In genomic region chr13:76519685-76520084, GRCh38 we compare ENCODE assay signal across 29 cellular contexts.
"Had no signal": no experiment of that assay in that cellular context is flagged by ENCODE, and none has a peak within 500 bp of the region (broad histone marks: within the 10 kb centered on the region; RNA-seq: fewer than 3 reads in every experiment).

No MANE protein-coding gene starts in this region.

- H3K4me3 ChIP-seq: ascending aorta, breast epithelium, cardiac muscle cell, colonic mucosa, esophagus squamous epithelium, gastroesophageal sphincter had no signal

- H3K9me3 ChIP-seq: ascending aorta, breast epithelium, colonic mucosa, esophagus squamous epithelium, gastroesophageal sphincter had no signal

- H3K27me3 Mint-ChIP-seq: activated CD4-positive, alpha-beta T cell treated with anti-CD3 and anti-CD28 coated beads, Interleukin-2, amount 10 ng/mL, durations not matched to agents 24 days and 14 days had no signal

- H3K9me3 Mint-ChIP-seq: activated CD4-positive, alpha-beta memory T cell treated with anti-CD3 and anti-CD28 coated beads for 36 hours; activated CD4-positive, alpha-beta T cell treated with anti-CD3 and anti-CD28 coated beads, Interleukin-2, amount 10 ng/mL, durations not matched to agents 24 days and 14 days; activated naive CD4-positive, alpha-beta T cell treated with anti-CD3 and anti-CD28 coated beads for 36 hours; activated naive CD4-positive, alpha-beta T cell treated with anti-CD3 and anti-CD28 coated beads, Interleukin-2, amount 50 U/mL, for 24 hours; activated naive CD8-positive, alpha-beta T cell treated with anti-CD3 and anti-CD28 coated beads for 36 hours; activated T-helper 1 cell treated with anti-CD3 and anti-CD28 coated beads, Interleukin-12 subunit alpha, Interleukin-12 subunit beta, Interleukin-2, Interleukin-4 antibody, amounts not matched to agents 30 ng/mL and 10 ng/mL and 1 ng/mL, durations not matched to agents 14 hours and 24 hours and 36 hours; activated T-helper 2 cell treated with anti-CD3 and anti-CD28 coated beads, Interferon-gamma antibody, Interleukin-2, Interleukin-4, amounts not matched to agents 10 μg/mL and 5 μg/mL and 100 μg/mL, durations not matched to agents 14 hours and 24 hours and 36 hours had no signal

- ATAC-seq: activated CD4-positive, alpha-beta T cell treated with anti-CD3 and anti-CD28 coated beads for 36 hours; activated CD8-positive, alpha-beta memory T cell treated with anti-CD3 and anti-CD28 coated beads, Interleukin-2, amount 10 ng/mL, durations not matched to agents 7 days and 5 days; activated CD8-positive, alpha-beta T cell treated with anti-CD3 and anti-CD28 coated beads, Interleukin-2, amount 10 ng/mL, durations not matched to agents 7 days and 5 days; gastroesophageal sphincter had no signal

- H3K27me3 ChIP-seq: ascending aorta, breast epithelium, cardiac muscle cell, colonic mucosa, esophagus squamous epithelium, gastroesophageal sphincter had no signal

- DNase-seq: activated CD4-positive, alpha-beta memory T cell treated with anti-CD3 and anti-CD28 coated beads for 36 hours; activated CD4-positive, alpha-beta T cell treated with anti-CD3 and anti-CD28 coated beads for 36 hours; activated CD4-positive, alpha-beta T cell treated with anti-CD3 and anti-CD28 coated beads, Interleukin-2, amount 10 ng/mL, durations not matched to agents 24 days and 14 days; activated CD4-positive, CD25-positive, alpha-beta regulatory T cell; activated CD4-positive, CD25-positive, alpha-beta regulatory T cell treated with anti-CD3 and anti-CD28 coated beads, Interleukin-2, amount 50 U/mL, for 72 hours; activated CD8-positive, alpha-beta memory T cell treated with anti-CD3 and anti-CD28 coated beads, Interleukin-2, amount 10 ng/mL, durations not matched to agents 7 days and 5 days; activated CD8-positive, alpha-beta memory T cell treated with anti-CD3 and anti-CD28 coated beads, Interleukin-2, amount 50 U/mL, for 4 hours; activated CD8-positive, alpha-beta T cell treated with anti-CD3 and anti-CD28 coated beads, Interleukin-2, amount 10 ng/mL, durations not matched to agents 7 days and 5 days; activated effector memory CD4-positive, alpha-beta T cell treated with anti-CD3 and anti-CD28 coated beads, Interleukin-2, amount 50 U/mL, for 16 hours; activated naive CD4-positive, alpha-beta T cell treated with anti-CD3 and anti-CD28 coated beads for 36 hours; activated naive CD8-positive, alpha-beta T cell treated with anti-CD3 and anti-CD28 coated beads for 36 hours; activated T-cell treated with anti-CD3 and anti-CD28 coated beads, Interleukin-2, amount 50 U/mL, for 1 hour; activated T-cell treated with anti-CD3 and anti-CD28 coated beads, Interleukin-2, amount 50 U/mL, for 48 hours; central memory CD4-positive, alpha-beta T cell; cerebellar nuclear complex; colonic mucosa; effector CD8-positive, alpha-beta T cell; esophagus squamous epithelium; foreskin melanocyte; T-helper 2 cell had no signal

- H3K4me3 Mint-ChIP-seq: activated CD4-positive, alpha-beta memory T cell treated with anti-CD3 and anti-CD28 coated beads for 36 hours; activated CD4-positive, alpha-beta T cell treated with anti-CD3 and anti-CD28 coated beads for 36 hours; activated CD4-positive, alpha-beta T cell treated with anti-CD3 and anti-CD28 coated beads, Interleukin-2, amount 10 ng/mL, durations not matched to agents 24 days and 14 days; activated CD8-positive, alpha-beta memory T cell treated with anti-CD3 and anti-CD28 coated beads, Interleukin-2, amount 10 ng/mL, durations not matched to agents 7 days and 5 days; activated CD8-positive, alpha-beta T cell treated with anti-CD3 and anti-CD28 coated beads, Interleukin-2, amount 10 ng/mL, durations not matched to agents 7 days and 5 days; activated naive CD4-positive, alpha-beta T cell treated with anti-CD3 and anti-CD28 coated beads for 36 hours; activated naive CD4-positive, alpha-beta T cell treated with anti-CD3 and anti-CD28 coated beads, Interleukin-2, amount 50 U/mL, for 24 hours; activated naive CD8-positive, alpha-beta T cell treated with anti-CD3 and anti-CD28 coated beads for 36 hours; activated T-helper 1 cell treated with anti-CD3 and anti-CD28 coated beads, Interleukin-12 subunit alpha, Interleukin-12 subunit beta, Interleukin-2, Interleukin-4 antibody, amounts not matched to agents 30 ng/mL and 10 ng/mL and 1 ng/mL, durations not matched to agents 14 hours and 24 hours and 36 hours; brain had no signal

- H3K27ac Mint-ChIP-seq: activated CD4-positive, alpha-beta memory T cell treated with anti-CD3 and anti-CD28 coated beads for 36 hours; activated CD4-positive, alpha-beta T cell treated with anti-CD3 and anti-CD28 coated beads for 36 hours; activated CD4-positive, alpha-beta T cell treated with anti-CD3 and anti-CD28 coated beads, Interleukin-2, amount 10 ng/mL, durations not matched to agents 24 days and 14 days; activated CD8-positive, alpha-beta memory T cell treated with anti-CD3 and anti-CD28 coated beads, Interleukin-2, amount 10 ng/mL, durations not matched to agents 7 days and 5 days; activated CD8-positive, alpha-beta T cell treated with anti-CD3 and anti-CD28 coated beads, Interleukin-2, amount 10 ng/mL, durations not matched to agents 7 days and 5 days; activated naive CD4-positive, alpha-beta T cell treated with anti-CD3 and anti-CD28 coated beads for 36 hours; activated naive CD4-positive, alpha-beta T cell treated with anti-CD3 and anti-CD28 coated beads, Interleukin-2, amount 50 U/mL, for 24 hours; activated naive CD8-positive, alpha-beta T cell treated with anti-CD3 and anti-CD28 coated beads for 36 hours; activated T-helper 1 cell treated with anti-CD3 and anti-CD28 coated beads, Interleukin-12 subunit alpha, Interleukin-12 subunit beta, Interleukin-2, Interleukin-4 antibody, amounts not matched to agents 30 ng/mL and 10 ng/mL and 1 ng/mL, durations not matched to agents 14 hours and 24 hours and 36 hours; activated T-helper 2 cell treated with anti-CD3 and anti-CD28 coated beads, Interferon-gamma antibody, Interleukin-2, Interleukin-4, amounts not matched to agents 10 μg/mL and 5 μg/mL and 100 μg/mL, durations not matched to agents 14 hours and 24 hours and 36 hours; brain had no signal

- H3K36me3 ChIP-seq: ascending aorta, breast epithelium, cardiac muscle cell, colonic mucosa, esophagus squamous epithelium, gastroesophageal sphincter had no signal

- H3K27ac ChIP-seq: ascending aorta, breast epithelium, cardiac muscle cell, colonic mucosa, epithelial cell of prostate, esophagus squamous epithelium, gastroesophageal sphincter had no signal

- H3K36me3 Mint-ChIP-seq: activated CD4-positive, alpha-beta memory T cell treated with anti-CD3 and anti-CD28 coated beads for 36 hours; activated CD8-positive, alpha-beta memory T cell treated with anti-CD3 and anti-CD28 coated beads, Interleukin-2, amount 10 ng/mL, durations not matched to agents 7 days and 5 days; activated naive CD4-positive, alpha-beta T cell treated with anti-CD3 and anti-CD28 coated beads, Interleukin-2, amount 50 U/mL, for 24 hours; activated naive CD8-positive, alpha-beta T cell treated with anti-CD3 and anti-CD28 coated beads for 36 hours; brain had no signal

- H3K4me1 Mint-ChIP-seq: activated CD4-positive, alpha-beta T cell treated with anti-CD3 and anti-CD28 coated beads for 36 hours; activated CD4-positive, alpha-beta T cell treated with anti-CD3 and anti-CD28 coated beads, Interleukin-2, amount 10 ng/mL, durations not matched to agents 24 days and 14 days; activated CD8-positive, alpha-beta memory T cell treated with anti-CD3 and anti-CD28 coated beads, Interleukin-2, amount 10 ng/mL, durations not matched to agents 7 days and 5 days; activated naive CD4-positive, alpha-beta T cell treated with anti-CD3 and anti-CD28 coated beads, Interleukin-2, amount 50 U/mL, for 24 hours; activated naive CD8-positive, alpha-beta T cell treated with anti-CD3 and anti-CD28 coated beads for 36 hours had no signal

- H3K4me1 ChIP-seq: breast epithelium, colonic mucosa, esophagus squamous epithelium, gastroesophageal sphincter had no signal
